14 cellular contexts compared by ENCODE assay signal in genomic region chr3:34260991-34261365, GRCh38.
DNase-seq lines count a peak whose midpoint lies in the region; ATAC-seq and TF ChIP-seq lines count a peak whose summit lies in the region.
"Had no signal": no experiment of that assay in that cellular context is flagged by ENCODE, and none has a peak within 500 bp of the region (broad histone marks: within the 10 kb centered on the region; RNA-seq: fewer than 3 reads in every experiment).

No MANE protein-coding gene starts in this region.

- intact Hi-C loops in gastrocnemius medialis (cut with DNase I; ENCODE audit: low total_unique reads), result no loop called here

- H3K27me3 ChIP-seq in RWPE2 (ENCODE audit: insufficient read depth, poor library complexity, severe bottlenecking) (no peaks in the 10 kb centered on the region), neuron (ENCODE audit: insufficient read depth, low read length) (no peaks in the 10 kb centered on the region), gastrocnemius medialis (no peaks in the 10 kb centered on the region)

- in situ Hi-C loops in gastrocnemius medialis (cut with MboI; ENCODE audit: low sequenced_read_pairs in 4 of 4), result no loop called here

- DNase-seq in EH (ENCODE audit: low read depth) (peak; percentile 48), RWPE2 (ENCODE audit: low spot score) (no peak), epithelial cell of esophagus (ENCODE audit: low read depth) (peak; percentile 20), gastrocnemius medialis (no peak), NK-92 (lab: John Stamatoyannopoulos, UW; ENCODE audit: unreplicated experiment) (no peak)
- DNase-seq: activated T-cell treated with anti-CD3 and anti-CD28 coated beads for 4 hours; natural killer cell; NCI-H2171; NK-92 treated with Interleukin-12 subunit alpha and Interleukin-12 subunit beta, amount 100 ng/mL, for 24 hours had no signal

- H3K9me3 ChIP-seq in RWPE2 (ENCODE audit: severe bottlenecking) (no peaks in the 10 kb centered on the region), neuron (ENCODE audit: low read length) (no peaks in the 10 kb centered on the region), gastrocnemius medialis (no peaks in the 10 kb centered on the region)

- TF ChIP-seq CTCF in RWPE2 (IDR thresholded peaks at IDR 0.05; ENCODE audit: poor library complexity, severe bottlenecking) (peak; percentile 28), epithelial cell of esophagus (IDR thresholded peaks at IDR 0.05; ENCODE audit: insufficient read depth, low read depth, low read length, missing control alignments) (no peak), gastrocnemius medialis (IDR thresholded peaks at IDR 0.05 in 4 of 5, conservative IDR thresholded peaks at IDR 0.05 in 1 of 5) (no peak)

- H3K4me1 ChIP-seq in RWPE2 (ENCODE audit: insufficient read depth, poor library complexity, severe bottlenecking) (no peaks in the 10 kb centered on the region), neuron (ENCODE audit: insufficient read depth, low read length) (peaks cover 44% of the 10 kb centered on the region), gastrocnemius medialis (no peaks in the 10 kb centered on the region)

- H3K36me3 ChIP-seq in RWPE2 (ENCODE audit: low read depth), result no peaks in the 10 kb centered on the region
- no peaks in the 10 kb centered on the region for H3K36me3 ChIP-seq in neuron (ENCODE audit: insufficient read depth, low read length)
- H3K36me3 ChIP-seq in gastrocnemius medialis, result no peaks in the 10 kb centered on the region

- TF ChIP-seq POLR2A in gastrocnemius medialis (IDR thresholded peaks at IDR 0.05), result no peak

- H3K27ac ChIP-seq in RWPE2 (ENCODE audit: poor library complexity, severe bottlenecking) (no peak overlapping the region), gastrocnemius medialis (no peak overlapping the region)

- H2AFZ ChIP-seq in neuron (ENCODE audit: low read depth, low read length), result peak overlapping the region; percentile 36

- H3K4me3 ChIP-seq in RWPE2 (ENCODE audit: severe bottlenecking), result no peak overlapping the region
- no peak overlapping the region for H3K4me3 ChIP-seq in epithelial cell of esophagus (ENCODE audit: low read length)
- no peak overlapping the region for H3K4me3 ChIP-seq in neuron (ENCODE audit: low read length)
- no peak overlapping the region for H3K4me3 ChIP-seq in gastrocnemius medialis

- no peak for ATAC-seq in RWPE2 (ENCODE audit: low read depth)
- no peak for ATAC-seq in HG03469 (IDR thresholded peaks at IDR 0.05; ENCODE audit: unreplicated experiment)
- ATAC-seq in HG02981 (IDR thresholded peaks at IDR 0.05; ENCODE audit: unreplicated experiment), result no peak
- ATAC-seq in gastrocnemius medialis, result no peak
- ATAC-seq: natural killer cell; Right ventricle myocardium inferior; stimulated activated effector memory CD8-positive, alpha-beta T cell treated with anti-CD3 and anti-CD28 coated beads, Interleukin-12 subunit alpha, Interleukin-12 subunit beta, amount 100 ng/mL, for 72 hours had no signal

Comparison
In these comparisons a context has a peak if more than half of its experiments do, and no peak if none do; other contexts are left out.
1. DNase-seq: peak in EH (single experiment) and epithelial cell of esophagus (single experiment); none in RWPE2 (single experiment), gastrocnemius medialis (0 of 2) and NK-92 (single experiment).